In genomic region chr3:50224639-50225038, GRCh38 we compare ENCODE assay signal across 19 cellular contexts. TPM values are rescaled to one million over a fixed set of nuclear protein-coding genes. Genes with fewer than 3 reads are reported as not detected.
DNase-seq lines count a peak whose midpoint lies in the region; ATAC-seq, FAIRE-seq and TF ChIP-seq lines count a peak whose summit lies in the region.
"Had no signal": no experiment of that assay in that cellular context is flagged by ENCODE, and none has a peak within 500 bp of the region (broad histone marks: within the 10 kb centered on the region; RNA-seq: fewer than 3 reads in every experiment).

No MANE protein-coding gene starts in this region.

- no peak for TF ChIP-seq EP300 in HepG2 (IDR thresholded peaks at IDR 0.05; ENCODE audit: low read depth in 2 of 2, low read length in 2 of 2)
- no peak for TF ChIP-seq EP300 in HepG2 (CRISPR knock-in tag; IDR thresholded peaks at IDR 0.05; ENCODE audit: borderline replicate concordance)

- H3K36me3 ChIP-seq in HepG2 (replicated peaks in 1 of 2; ENCODE audit: control insufficient read depth in 1 of 2, insufficient read depth in 2 of 2, low read length in 2 of 2) (peaks cover 2 to 6% of the 10 kb centered on the region in 2 experiments; a peak in 3 of 5 replicates), right lobe of liver (peaks cover 0 to 2% (median 0%) of the 10 kb centered on the region in 4 donors)

- H3K4me3 ChIP-seq in HepG2 (replicated peaks in 1 of 3; ENCODE audit: insufficient read depth in 1 of 3, low read depth in 2 of 3, low read length in 3 of 3) (peak overlapping the region in 1 of 3 experiments; percentile 40; a peak in 1 of 6 replicates), right lobe of liver (no peak overlapping the region)
- H3K4me3 ChIP-seq: PC-9 had no signal

- H4K20me1 ChIP-seq in HepG2 (ENCODE audit: insufficient read depth, low read length): no peaks in the 10 kb centered on the region

- BruUV-seq in HepG2 (replicated peaks; lab: Mats Ljungman, UMichigan): no TSS peak

- no peaks in the 10 kb centered on the region for H3K9me3 Mint-ChIP-seq in activated naive CD8-positive, alpha-beta T cell treated with anti-CD3 and anti-CD28 coated beads, Interleukin-2, amount 50 U/mL, for 24 hours
- H3K9me3 Mint-ChIP-seq in natural killer cell: no peaks in the 10 kb centered on the region
- H3K9me3 Mint-ChIP-seq in type B pancreatic cell: no peaks in the 10 kb centered on the region

- no peaks in the 10 kb centered on the region for H3K9me3 ChIP-seq in HepG2 (ENCODE audit: low read length)
- no peaks in the 10 kb centered on the region for H3K9me3 ChIP-seq in right lobe of liver
- H3K9me3 ChIP-seq: Caco-2 had no signal

- H3K27ac ChIP-seq in HepG2 (ENCODE audit: extremely low read length, insufficient read depth, low read length) (no peak overlapping the region), right lobe of liver (no peak overlapping the region)
- H3K27ac ChIP-seq: C4-2B, PC-9 had no signal

- 16% methylated on average over 5 of the region's 5 CpGs for WGBS in HepG2 (ENCODE audit: low lambda C conversion rate)
- 55% methylated on average over 5 of the region's 5 CpGs for WGBS in right lobe of liver (ENCODE audit: insufficient coverage, low coverage, low lambda C conversion rate, missing lambda C conversion rate)

- no peak for DNase-seq in HepG2 (ENCODE audit: low spot score)
- no peak for DNase-seq in right lobe of liver
- no peak for DNase-seq in activated naive CD8-positive, alpha-beta T cell treated with anti-CD3 and anti-CD28 coated beads, Interleukin-2, amount 50 U/mL, for 24 hours
- no peak for DNase-seq in natural killer cell
- DNase-seq in type B pancreatic cell (ENCODE audit: extremely low spot score, unreplicated experiment): no peak
- no peak for DNase-seq in T-helper 1 cell
- DNase-seq in NCI-H1436 (lab: John Stamatoyannopoulos, UW): no peak
- DNase-seq: Caco-2, DMS153, HCEC 1CT, NCI-H1417, NCI-H1930, NCI-H510A treated with DMSO at 0.1 percent for 48 hours, PC-9 had no signal

- peak overlapping the region; percentile 35 for H3K4me3 Mint-ChIP-seq in activated naive CD8-positive, alpha-beta T cell treated with anti-CD3 and anti-CD28 coated beads, Interleukin-2, amount 50 U/mL, for 24 hours
- H3K4me3 Mint-ChIP-seq in natural killer cell: peak overlapping the region; percentile 43
- H3K4me3 Mint-ChIP-seq in type B pancreatic cell: no peak overlapping the region

- ATAC-seq in HepG2 (no peak), right lobe of liver (no peak), natural killer cell (no peak), GM19397 (IDR thresholded peaks at IDR 0.05; ENCODE audit: unreplicated experiment) (no peak)
- no peak for ATAC-seq in activated naive CD8-positive, alpha-beta T cell treated with anti-CD3 and anti-CD28 coated beads, Interleukin-2, amount 50 U/mL, for 24 hours

- peaks cover 8% of the 10 kb centered on the region for H3K27me3 Mint-ChIP-seq in activated naive CD8-positive, alpha-beta T cell treated with anti-CD3 and anti-CD28 coated beads, Interleukin-2, amount 50 U/mL, for 24 hours
- peaks cover 5 to 9% of the 10 kb centered on the region in 2 donors for H3K27me3 Mint-ChIP-seq in natural killer cell (ENCODE audit: low read depth in 2 of 2)
- peaks cover 13% of the 10 kb centered on the region for H3K27me3 Mint-ChIP-seq in type B pancreatic cell

- peaks cover 84% of the 10 kb centered on the region for H3K4me1 ChIP-seq in HepG2 (ENCODE audit: insufficient read depth, low read length)
- peaks cover 0 to 40% (median 10%) of the 10 kb centered on the region in 4 donors for H3K4me1 ChIP-seq in right lobe of liver

- POLR2A ChIA-PET in HepG2 (lab: Yijun Ruan, JAX): interaction anchor here (0.7 to 7.3 kb wide), 7 partner anchors 11 to 267 kb away, joined by 4 to 117 read pairs (median 5); partner anchors contain the start of gene GNAI2

- peak overlapping the region; percentile 44 for H3K4me2 ChIP-seq in HepG2 (ENCODE audit: low read depth, low read length)
- H3K4me2 ChIP-seq: PC-9 had no signal

- no peaks in the 10 kb centered on the region for H3K36me3 Mint-ChIP-seq in activated naive CD8-positive, alpha-beta T cell treated with anti-CD3 and anti-CD28 coated beads, Interleukin-2, amount 50 U/mL, for 24 hours (ENCODE audit: low read depth)
- H3K36me3 Mint-ChIP-seq in natural killer cell (no peaks in the 10 kb centered on the region), type B pancreatic cell (no peaks in the 10 kb centered on the region)

- intact Hi-C loops in HepG2 (cut with micrococcal nuclease; ENCODE audit: unreplicated experiment): loop anchor here (5.0 kb wide), 1 partner anchor 48 kb away; no protein-coding TSS in a partner anchor
- intact Hi-C loops in right lobe of liver (cut with DNase I): loop anchor here (2.0 to 5.0 kb wide), 4 partner anchors 32 to 48 kb away; partner anchors contain the start of genes GNAT1 (in 1 of the 2) and SEMA3B (in 1 of the 2)
- intact Hi-C loops in natural killer cell (cut with micrococcal nuclease): no loop called here

- TF ChIP-seq RAD21 in HepG2 (CRISPR knock-in tag; IDR thresholded peaks at IDR 0.05): no peak

- H3K27ac Mint-ChIP-seq in activated naive CD8-positive, alpha-beta T cell treated with anti-CD3 and anti-CD28 coated beads, Interleukin-2, amount 50 U/mL, for 24 hours: no peak overlapping the region
- H3K27ac Mint-ChIP-seq in natural killer cell (no peak overlapping the region), type B pancreatic cell (peak overlapping the region; percentile 33)

- peaks cover 30% of the 10 kb centered on the region for H3K4me1 Mint-ChIP-seq in activated naive CD8-positive, alpha-beta T cell treated with anti-CD3 and anti-CD28 coated beads, Interleukin-2, amount 50 U/mL, for 24 hours
- H3K4me1 Mint-ChIP-seq in natural killer cell: peaks cover 16 to 23% of the 10 kb centered on the region in 2 donors
- H3K4me1 Mint-ChIP-seq in type B pancreatic cell (ENCODE audit: unreplicated experiment): peaks cover 16% of the 10 kb centered on the region

- no peak overlapping the region for H3K9ac ChIP-seq in HepG2 (ENCODE audit: insufficient read depth, low read depth, low read length)

- TF ChIP-seq CTCF in HepG2 (CRISPR knock-in tag; IDR thresholded peaks at IDR 0.05) (peak; percentile 36), right lobe of liver (IDR thresholded peaks at IDR 0.05) (no peak), natural killer cell (IDR thresholded peaks at IDR 0.05) (no peak), type B pancreatic cell (conservative IDR thresholded peaks at IDR 0.05) (no peak)

- H3K79me2 ChIP-seq in HepG2 (ENCODE audit: insufficient read depth, low read length): no peaks in the 10 kb centered on the region

- no peaks in the 10 kb centered on the region for H3K27me3 ChIP-seq in HepG2 (ENCODE audit: control insufficient read depth in 1 of 2, insufficient read depth in 2 of 2, low read length in 2 of 2)
- H3K27me3 ChIP-seq in right lobe of liver: no peaks in the 10 kb centered on the region

- TF ChIP-seq POLR2A in HepG2 (IDR thresholded peaks at IDR 0.05; ENCODE audit: insufficient read depth in 1 of 2, low read depth in 2 of 2, low read length in 2 of 2): no peak
- no peak for TF ChIP-seq POLR2A in right lobe of liver (IDR thresholded peaks at IDR 0.05)

- no peak for FAIRE-seq in HepG2 (lab: Jason Lieb, UNC)
- FAIRE-seq: GM19239 had no signal

- in situ Hi-C loops in HepG2 (cut with HindIII; ENCODE audit: extremely low pct_ligation_motif_present, low pct_unique_long_range_greater_than_20kb): loop anchor here (5.0 kb wide), 2 partner anchors 32 to 48 kb away; partner anchors contain the start of gene GNAT1

- H2AFZ ChIP-seq in HepG2 (ENCODE audit: low read length): no peak overlapping the region
- H2AFZ ChIP-seq: PC-9 had no signal

- CTCF ChIA-PET in HepG2 (lab: Yijun Ruan, JAX; ENCODE audit: low intra/inter-chr PET ratio, low total read pairs): interaction anchor here (0.8 to 9.0 kb wide), 2 partner anchors 31 to 48 kb away, joined by 3 to 265 read pairs; partner anchors contain the start of gene GNAT1

RNA-seq across cellular contexts. Expression of gene GNAI2, which starts 11.4 kb away (rescaled TPM):
- total RNA-seq in HepG2 (2016; rRNA removed; fragmentation: Illumina TruSeq; extraction: Trizol) (34.5 and 51.1 TPM in 2 replicates), right lobe of liver (100 to 1,000 TPM in 2 of 6 experiments, 10 to 100 TPM in 4; 73.3 to 125 (median 98.7) TPM), natural killer cell (100 to 1,000 TPM; 428 to 467 (median 447) TPM), type B pancreatic cell (ENCODE audit: low replicate concordance) (140 and 145 TPM in 2 replicates)
- total RNA-seq in HepG2 (2016; cell fraction: cytosol; rRNA removed; fragmentation: Illumina TruSeq; extraction: Trizol; ENCODE audit: low read depth): 26.6 and 32.1 TPM in 2 replicates
- 33.4 and 51.3 TPM in 2 replicates for total RNA-seq in HepG2 (2016; cell fraction: insoluble cytoplasmic fraction; rRNA removed; fragmentation: Illumina TruSeq; extraction: Trizol)
- 43.7 and 48.0 TPM in 2 replicates for total RNA-seq in HepG2 (2016; cell fraction: membrane; rRNA removed; fragmentation: Illumina TruSeq; extraction: Trizol)
- total RNA-seq in HepG2 (2016; cell fraction: nucleus; rRNA removed; fragmentation: Illumina TruSeq; extraction: Trizol): 26.6 and 32.5 TPM in 2 replicates
- polyA plus RNA-seq in HepG2 (2011; rRNA removed): 66.1 and 66.2 TPM in 2 replicates
- 64.5 and 77.2 TPM in 2 replicates for polyA plus RNA-seq in HepG2 (2011; cell fraction: cytosol; rRNA removed)
- polyA plus RNA-seq in HepG2 (2011; cell fraction: nucleus; rRNA removed): 39.4 and 42.6 TPM in 2 replicates
- 25.4 and 25.9 TPM in 2 replicates for polyA plus RNA-seq in HepG2 (2012)
- 37.3 and 42.8 TPM in 2 replicates for polyA plus RNA-seq in HepG2 (2016; cell fraction: cytosol; fragmentation: Illumina TruSeq; extraction: Trizol; ENCODE audit: low read depth)
- polyA plus RNA-seq in HepG2 (2016; cell fraction: insoluble cytoplasmic fraction; fragmentation: Illumina TruSeq; extraction: Trizol; ENCODE audit: low read depth): 57.1 and 66.6 TPM in 2 replicates
- 69.3 and 71.1 TPM in 2 replicates for polyA plus RNA-seq in HepG2 (2016; cell fraction: membrane; fragmentation: Illumina TruSeq; extraction: Trizol; ENCODE audit: low read depth)
- polyA plus RNA-seq in HepG2 (2016; cell fraction: nucleus; fragmentation: Illumina TruSeq; extraction: Trizol; ENCODE audit: insufficient read depth, low read depth): 73.5 and 75.3 TPM in 2 replicates
- polyA minus RNA-seq in HepG2 (2011; rRNA and poly(A)+ RNA removed; ENCODE audit: low replicate concordance): 111 and 236 TPM in 2 replicates
- 26.0 and 26.4 TPM in 2 replicates for polyA minus RNA-seq in HepG2 (2011; cell fraction: cytosol; rRNA and poly(A)+ RNA removed)
- polyA minus RNA-seq in HepG2 (2011; cell fraction: nucleus; rRNA and poly(A)+ RNA removed): 16.4 and 20.0 TPM in 2 replicates

RNA-seq across cellular contexts. Expression of gene SLC38A3, which starts 19.6 kb away (rescaled TPM):
- total RNA-seq in HepG2 (2016; rRNA removed; fragmentation: Illumina TruSeq; extraction: Trizol) (14.3 and 29.8 TPM in 2 replicates), right lobe of liver (100 to 1,000 TPM in 4 of 6 experiments, 10 to 100 TPM in 2; 77.7 to 311 (median 190) TPM), natural killer cell (under 1 TPM in 1 of 3 donors, not detected in 2; 0.82 TPM), type B pancreatic cell (ENCODE audit: low replicate concordance) (6.0 and 11.0 TPM in 2 replicates)
- total RNA-seq in HepG2 (2016; cell fraction: cytosol; rRNA removed; fragmentation: Illumina TruSeq; extraction: Trizol; ENCODE audit: low read depth): 9.4 and 12.0 TPM in 2 replicates
- 14.3 and 31.3 TPM in 2 replicates for total RNA-seq in HepG2 (2016; cell fraction: insoluble cytoplasmic fraction; rRNA removed; fragmentation: Illumina TruSeq; extraction: Trizol)
- total RNA-seq in HepG2 (2016; cell fraction: membrane; rRNA removed; fragmentation: Illumina TruSeq; extraction: Trizol): 13.7 and 15.1 TPM in 2 replicates
- 51.2 and 60.9 TPM in 2 replicates for total RNA-seq in HepG2 (2016; cell fraction: nucleus; rRNA removed; fragmentation: Illumina TruSeq; extraction: Trizol)
- 164 and 247 TPM in 2 replicates for polyA plus RNA-seq in HepG2 (2011; rRNA removed)
- polyA plus RNA-seq in HepG2 (2011; cell fraction: cytosol; rRNA removed): 69.6 and 77.8 TPM in 2 replicates
- 645 and 755 TPM in 2 replicates for polyA plus RNA-seq in HepG2 (2011; cell fraction: nucleus; rRNA removed)
- 101 and 126 TPM in 2 replicates for polyA plus RNA-seq in HepG2 (2012)
- 7.3 and 7.5 TPM in 2 replicates for polyA plus RNA-seq in HepG2 (2016; cell fraction: cytosol; fragmentation: Illumina TruSeq; extraction: Trizol; ENCODE audit: low read depth)
- 17.2 and 22.9 TPM in 2 replicates for polyA plus RNA-seq in HepG2 (2016; cell fraction: insoluble cytoplasmic fraction; fragmentation: Illumina TruSeq; extraction: Trizol; ENCODE audit: low read depth)
- 12.8 and 13.7 TPM in 2 replicates for polyA plus RNA-seq in HepG2 (2016; cell fraction: membrane; fragmentation: Illumina TruSeq; extraction: Trizol; ENCODE audit: low read depth)
- polyA plus RNA-seq in HepG2 (2016; cell fraction: nucleus; fragmentation: Illumina TruSeq; extraction: Trizol; ENCODE audit: insufficient read depth, low read depth): 146 and 148 TPM in 2 replicates
- polyA minus RNA-seq in HepG2 (2011; rRNA and poly(A)+ RNA removed; ENCODE audit: low replicate concordance): 0.14 and 257 TPM in 2 replicates
- polyA minus RNA-seq in HepG2 (2011; cell fraction: cytosol; rRNA and poly(A)+ RNA removed): 61.1 and 83.0 TPM in 2 replicates
- 113 and 140 TPM in 2 replicates for polyA minus RNA-seq in HepG2 (2011; cell fraction: nucleus; rRNA and poly(A)+ RNA removed)
- total RNA-seq: A673, HT1080 had no signal

RNA-seq across cellular contexts. Expression of gene GNAT1, which starts 33.2 kb away (rescaled TPM):
- 0.15 TPM in 1 of 2 replicates, not detected in the other for total RNA-seq in HepG2 (2016; rRNA removed; fragmentation: Illumina TruSeq; extraction: Trizol)
- 1.8 and 2.0 TPM in 2 replicates for total RNA-seq in HepG2 (2016; cell fraction: cytosol; rRNA removed; fragmentation: Illumina TruSeq; extraction: Trizol; ENCODE audit: low read depth)
- 0.09 and 0.28 TPM in 2 replicates for total RNA-seq in HepG2 (2016; cell fraction: insoluble cytoplasmic fraction; rRNA removed; fragmentation: Illumina TruSeq; extraction: Trizol)
- total RNA-seq in HepG2 (2016; cell fraction: membrane; rRNA removed; fragmentation: Illumina TruSeq; extraction: Trizol): 0.87 and 1.1 TPM in 2 replicates
- total RNA-seq in HepG2 (2016; cell fraction: nucleus; rRNA removed; fragmentation: Illumina TruSeq; extraction: Trizol): 0.25 and 0.44 TPM in 2 replicates
- 0.03 TPM in 1 of 2 replicates, not detected in the other for polyA plus RNA-seq in HepG2 (2011; rRNA removed)
- polyA plus RNA-seq in HepG2 (2011; cell fraction: cytosol; rRNA removed): not detected in 2 replicates
- polyA plus RNA-seq in HepG2 (2011; cell fraction: nucleus; rRNA removed): 0.14 and 0.33 TPM in 2 replicates
- 0.08 TPM in 1 of 2 replicates, not detected in the other for polyA plus RNA-seq in HepG2 (2012)
- polyA plus RNA-seq in HepG2 (2016; cell fraction: cytosol; fragmentation: Illumina TruSeq; extraction: Trizol; ENCODE audit: low read depth): not detected in 2 replicates
- not detected in 2 replicates for polyA plus RNA-seq in HepG2 (2016; cell fraction: insoluble cytoplasmic fraction; fragmentation: Illumina TruSeq; extraction: Trizol; ENCODE audit: low read depth)
- polyA plus RNA-seq in HepG2 (2016; cell fraction: membrane; fragmentation: Illumina TruSeq; extraction: Trizol; ENCODE audit: low read depth): not detected in 2 replicates
- 0.31 TPM in 1 of 2 replicates, not detected in the other for polyA plus RNA-seq in HepG2 (2016; cell fraction: nucleus; fragmentation: Illumina TruSeq; extraction: Trizol; ENCODE audit: insufficient read depth, low read depth)
- polyA minus RNA-seq in HepG2 (2011; rRNA and poly(A)+ RNA removed; ENCODE audit: low replicate concordance): 0.47 and 2.3 TPM in 2 replicates
- polyA minus RNA-seq in HepG2 (2011; cell fraction: cytosol; rRNA and poly(A)+ RNA removed): 0.26 TPM in 1 of 2 replicates, not detected in the other
- 1.2 and 1.5 TPM in 2 replicates for polyA minus RNA-seq in HepG2 (2011; cell fraction: nucleus; rRNA and poly(A)+ RNA removed)
- under 1 TPM in 1 of 6 experiments, not detected in 5; 0.07 TPM for total RNA-seq in right lobe of liver
- total RNA-seq in natural killer cell: not detected
- 0.71 TPM in 1 of 2 replicates, not detected in the other for total RNA-seq in type B pancreatic cell (ENCODE audit: low replicate concordance)
- total RNA-seq: A673, HT1080, PC-9 had no signal

RNA-seq across cellular contexts. Expression of gene SEMA3B, which starts 44.3 kb away (rescaled TPM):
- 25.6 and 93.2 TPM in 2 replicates for total RNA-seq in HepG2 (2016; rRNA removed; fragmentation: Illumina TruSeq; extraction: Trizol)
- 12.3 and 13.3 TPM in 2 replicates for total RNA-seq in HepG2 (2016; cell fraction: cytosol; rRNA removed; fragmentation: Illumina TruSeq; extraction: Trizol; ENCODE audit: low read depth)
- 23.5 and 94.1 TPM in 2 replicates for total RNA-seq in HepG2 (2016; cell fraction: insoluble cytoplasmic fraction; rRNA removed; fragmentation: Illumina TruSeq; extraction: Trizol)
- 18.0 and 19.0 TPM in 2 replicates for total RNA-seq in HepG2 (2016; cell fraction: membrane; rRNA removed; fragmentation: Illumina TruSeq; extraction: Trizol)
- total RNA-seq in HepG2 (2016; cell fraction: nucleus; rRNA removed; fragmentation: Illumina TruSeq; extraction: Trizol): 106 and 120 TPM in 2 replicates
- 158 and 173 TPM in 2 replicates for polyA plus RNA-seq in HepG2 (2011; rRNA removed)
- polyA plus RNA-seq in HepG2 (2011; cell fraction: cytosol; rRNA removed): 99.8 and 199 TPM in 2 replicates
- 824 and 1,487 TPM in 2 replicates for polyA plus RNA-seq in HepG2 (2011; cell fraction: nucleus; rRNA removed)
- polyA plus RNA-seq in HepG2 (2012): 48.8 and 75.5 TPM in 2 replicates
- 10.5 and 10.8 TPM in 2 replicates for polyA plus RNA-seq in HepG2 (2016; cell fraction: cytosol; fragmentation: Illumina TruSeq; extraction: Trizol; ENCODE audit: low read depth)
- polyA plus RNA-seq in HepG2 (2016; cell fraction: insoluble cytoplasmic fraction; fragmentation: Illumina TruSeq; extraction: Trizol; ENCODE audit: low read depth): 26.4 and 37.1 TPM in 2 replicates
- 15.3 and 17.6 TPM in 2 replicates for polyA plus RNA-seq in HepG2 (2016; cell fraction: membrane; fragmentation: Illumina TruSeq; extraction: Trizol; ENCODE audit: low read depth)
- 390 and 409 TPM in 2 replicates for polyA plus RNA-seq in HepG2 (2016; cell fraction: nucleus; fragmentation: Illumina TruSeq; extraction: Trizol; ENCODE audit: insufficient read depth, low read depth)
- 84.6 and 160 TPM in 2 replicates for polyA minus RNA-seq in HepG2 (2011; rRNA and poly(A)+ RNA removed; ENCODE audit: low replicate concordance)
- 55.4 and 70.0 TPM in 2 replicates for polyA minus RNA-seq in HepG2 (2011; cell fraction: cytosol; rRNA and poly(A)+ RNA removed)
- 81.1 and 108 TPM in 2 replicates for polyA minus RNA-seq in HepG2 (2011; cell fraction: nucleus; rRNA and poly(A)+ RNA removed)
- 1 to 10 TPM; 1.7 to 4.5 (median 2.6) TPM for total RNA-seq in right lobe of liver
- 1 to 10 TPM in 1 of 3 donors, under 1 TPM in 2; 0.97 to 2.0 (median 0.99) TPM for total RNA-seq in natural killer cell
- total RNA-seq in type B pancreatic cell (ENCODE audit: low replicate concordance): 18.4 and 34.8 TPM in 2 replicates

RNA-seq across cellular contexts. Expression of gene LSMEM2, which starts 54.2 kb away (rescaled TPM):
- total RNA-seq in HepG2 (2016; rRNA removed; fragmentation: Illumina TruSeq; extraction: Trizol) (0.07 TPM in 1 of 2 replicates, not detected in the other), right lobe of liver (not detected), natural killer cell (not detected), type B pancreatic cell (ENCODE audit: low replicate concordance) (not detected in 2 replicates)
- total RNA-seq in HepG2 (2016; cell fraction: cytosol; rRNA removed; fragmentation: Illumina TruSeq; extraction: Trizol; ENCODE audit: low read depth): not detected in 2 replicates
- 0.06 TPM in 1 of 2 replicates, not detected in the other for total RNA-seq in HepG2 (2016; cell fraction: insoluble cytoplasmic fraction; rRNA removed; fragmentation: Illumina TruSeq; extraction: Trizol)
- total RNA-seq in HepG2 (2016; cell fraction: membrane; rRNA removed; fragmentation: Illumina TruSeq; extraction: Trizol): not detected in 2 replicates
- total RNA-seq in HepG2 (2016; cell fraction: nucleus; rRNA removed; fragmentation: Illumina TruSeq; extraction: Trizol): 0.25 TPM in 1 of 2 replicates, not detected in the other
- polyA plus RNA-seq in HepG2 (2011; rRNA removed): 0.41 and 0.44 TPM in 2 replicates
- polyA plus RNA-seq in HepG2 (2011; cell fraction: cytosol; rRNA removed): 0.08 and 0.15 TPM in 2 replicates
- 1.3 and 2.1 TPM in 2 replicates for polyA plus RNA-seq in HepG2 (2011; cell fraction: nucleus; rRNA removed)
- polyA plus RNA-seq in HepG2 (2012): 0.17 and 0.37 TPM in 2 replicates
- not detected in 2 replicates for polyA plus RNA-seq in HepG2 (2016; cell fraction: cytosol; fragmentation: Illumina TruSeq; extraction: Trizol; ENCODE audit: low read depth)
- polyA plus RNA-seq in HepG2 (2016; cell fraction: insoluble cytoplasmic fraction; fragmentation: Illumina TruSeq; extraction: Trizol; ENCODE audit: low read depth): not detected in 2 replicates
- not detected in 2 replicates for polyA plus RNA-seq in HepG2 (2016; cell fraction: membrane; fragmentation: Illumina TruSeq; extraction: Trizol; ENCODE audit: low read depth)
- polyA plus RNA-seq in HepG2 (2016; cell fraction: nucleus; fragmentation: Illumina TruSeq; extraction: Trizol; ENCODE audit: insufficient read depth, low read depth): 0.42 TPM in 1 of 2 replicates, not detected in the other
- polyA minus RNA-seq in HepG2 (2011; rRNA and poly(A)+ RNA removed; ENCODE audit: low replicate concordance): 0.09 and 0.34 TPM in 2 replicates
- not detected in 2 replicates for polyA minus RNA-seq in HepG2 (2011; cell fraction: cytosol; rRNA and poly(A)+ RNA removed)
- 0.90 TPM in 1 of 2 replicates, not detected in the other for polyA minus RNA-seq in HepG2 (2011; cell fraction: nucleus; rRNA and poly(A)+ RNA removed)
- total RNA-seq: A673, Caco-2, HT1080 had no signal
